ENCODE assay signal across 1 cellular context in the genomic region with DNA sequence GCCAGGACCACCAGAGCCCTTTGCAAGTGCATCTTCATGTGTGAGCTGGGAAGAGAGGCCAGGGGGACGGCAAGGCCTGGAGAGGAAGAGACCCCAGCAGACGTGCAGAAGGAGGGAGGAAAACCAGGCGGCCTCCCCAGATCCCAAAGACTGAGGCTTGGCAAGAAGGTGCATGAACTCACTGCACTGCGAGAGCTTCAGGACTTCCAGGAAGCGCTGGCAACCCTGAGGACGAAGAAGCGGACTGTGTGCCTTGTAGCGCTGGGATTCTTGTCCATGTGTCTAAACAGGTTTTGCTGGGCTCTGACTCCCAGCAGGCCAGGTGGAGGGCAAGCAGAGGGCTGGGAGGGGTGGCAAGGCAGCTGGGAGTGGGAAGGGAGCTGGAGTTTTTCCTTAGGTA.
TF ChIP-seq lines count a peak whose summit lies in the region.

No MANE protein-coding gene starts in this region.

TF ChIP-seq in H1, 55 proteins besides CTCF, POLR2A, EP300 and RAD21:
- TF ChIP-seq POU5F1 (IDR thresholded peaks at IDR 0.05; ENCODE audit: low read depth, low read length) (no peak), GABPA (IDR thresholded peaks at IDR 0.05; ENCODE audit: borderline replicate concordance, insufficient read depth, low read length) (no peak), TCF12 (IDR thresholded peaks at IDR 0.05; ENCODE audit: low read depth, low read length) (no peak), TAF7 (optimal IDR thresholded peaks at IDR 0.05; ENCODE audit: borderline replicate concordance, low read depth, low read length) (no peak), BCL11A (IDR thresholded peaks at IDR 0.05; ENCODE audit: low read depth in 2 of 2, low read length in 2 of 2) (no peak), CREB1 (IDR thresholded peaks at IDR 0.05) (no peak), RNF2 (IDR thresholded peaks at IDR 0.05; ENCODE audit: borderline replicate concordance, low read depth, low read length, missing control alignments, poor library complexity, severe bottlenecking) (no peak), YY1 (IDR thresholded peaks at IDR 0.05; ENCODE audit: low read depth, low read length) (no peak)
- TF ChIP-seq, protein P1, sequence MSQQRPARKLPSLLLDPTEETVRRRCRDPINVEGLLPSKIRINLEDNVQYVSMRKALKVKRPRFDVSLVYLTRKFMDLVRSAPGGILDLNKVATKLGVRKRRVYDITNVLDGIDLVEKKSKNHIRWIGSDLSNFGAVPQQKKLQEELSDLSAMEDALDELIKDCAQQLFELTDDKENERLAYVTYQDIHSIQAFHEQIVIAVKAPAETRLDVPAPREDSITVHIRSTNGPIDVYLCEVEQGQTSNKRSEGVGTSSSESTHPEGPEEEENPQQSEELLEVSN (IDR thresholded peaks at IDR 0.05): no peak
